ENCODE assay signal across 38 cellular contexts in genomic region chr7:75804004-75804403, GRCh38. TPM values are rescaled to one million over a fixed set of nuclear protein-coding genes. Genes with fewer than 3 reads are reported as not detected.
"Had no signal": no experiment of that assay in that cellular context is flagged by ENCODE, and none has a peak within 500 bp of the region (broad histone marks: within the 10 kb centered on the region; RNA-seq: fewer than 3 reads in every experiment).

No MANE protein-coding gene starts in this region.

- H3K27me3 ChIP-seq: MG63 had no signal

- DNase-seq: Karpas-422, Kasumi-1, MG63, MM.1S, MV-4-11, NCI-H1048, NCI-H1092, NCI-H1092 treated with DMSO at 0.1 percent for 48 hours, NCI-H1105, NCI-H1105 treated with DMSO at 0.1 percent for 48 hours, NCI-H1417, NCI-H1417 treated with DMSO at 0.1 percent for 48 hours, NCI-H1436, NCI-H1436 treated with DMSO at 0.1 percent for 48 hours, NCI-H146, NCI-H1694, NCI-H1694 treated with DMSO at 0.1 percent for 48 hours, NCI-H187, NCI-H187 treated with DMSO at 0.1 percent for 48 hours, NCI-H1930, NCI-H2029, NCI-H2029 treated with DMSO at 0.1 percent for 48 hours, NCI-H2081, NCI-H2081 treated with DMSO at 0.1 percent for 48 hours, NCI-H2107, NCI-H2171, NCI-H2171 treated with DMSO at 0.1 percent for 48 hours, NCI-H2227 treated with DMSO at 0.1 percent for 48 hours, NCI-H226, NCI-H345, NCI-H446, NCI-H446 treated with DMSO at 0.1 percent for 48 hours, NCI-H510A had no signal

- H3K9ac ChIP-seq: KMS-11 had no signal

- H3K4me3 ChIP-seq: MG63 had no signal

- H3K4me2 ChIP-seq: KMS-11 had no signal

- H3K9me3 ChIP-seq: MG63 had no signal

- H3K27ac ChIP-seq: KMS-11 had no signal

- H3K36me3 ChIP-seq: MG63 had no signal

RNA-seq across cellular contexts. Expression of gene CCL24, which starts 9.6 kb away (rescaled TPM):
- total RNA-seq: LHCN-M2, M059J, MCF 10A, NCI-H460 had no signal

RNA-seq across cellular contexts. Expression of gene CCL26, which starts 32.0 kb away (rescaled TPM):
- total RNA-seq: LHCN-M2, MCF 10A had no signal
